1 cellular context compared by ENCODE assay signal in genomic region chr21:22476726-22477646, GRCh38.
TF ChIP-seq lines count a peak whose summit lies in the region.

No MANE protein-coding gene starts in this region.

TF ChIP-seq in WTC11, 78 proteins besides CTCF, POLR2A, EP300 and RAD21 (continued from another document):
- TF ChIP-seq ZBTB21 (CRISPR knock-in tag; IDR thresholded peaks at IDR 0.05; ENCODE audit: borderline replicate concordance) (no peak), ESRRA (CRISPR knock-in tag; IDR thresholded peaks at IDR 0.05; ENCODE audit: borderline replicate concordance) (no peak)
TF ChIP-seq in WTC11: peak in this region for 0.
